1 cellular context compared by ENCODE assay signal in the genomic region with DNA sequence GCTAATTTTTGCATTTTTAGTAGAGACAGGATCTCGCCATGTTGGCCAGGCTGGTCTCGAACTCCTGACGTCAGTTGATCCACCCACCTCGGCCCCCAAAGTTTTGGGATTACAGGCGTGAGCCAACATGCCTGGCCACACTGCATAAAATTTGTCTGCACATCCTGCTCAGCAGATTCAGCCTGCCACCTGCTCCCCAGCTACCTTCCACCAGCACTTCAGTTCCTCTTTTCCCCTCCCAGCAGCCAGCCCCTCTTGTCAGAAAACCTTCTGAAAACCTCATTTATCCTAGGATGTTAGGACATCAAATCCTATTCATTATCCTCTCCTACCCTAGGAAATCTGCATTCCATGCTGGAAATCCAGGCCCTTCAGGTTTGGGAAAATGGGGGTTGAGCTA.
TF ChIP-seq lines count a peak whose summit lies in the region.

No MANE protein-coding gene starts in this region.

TF ChIP-seq in K562, 482 proteins besides CTCF, POLR2A, EP300 and RAD21 (continued from another document):
- TF ChIP-seq, protein P1, sequence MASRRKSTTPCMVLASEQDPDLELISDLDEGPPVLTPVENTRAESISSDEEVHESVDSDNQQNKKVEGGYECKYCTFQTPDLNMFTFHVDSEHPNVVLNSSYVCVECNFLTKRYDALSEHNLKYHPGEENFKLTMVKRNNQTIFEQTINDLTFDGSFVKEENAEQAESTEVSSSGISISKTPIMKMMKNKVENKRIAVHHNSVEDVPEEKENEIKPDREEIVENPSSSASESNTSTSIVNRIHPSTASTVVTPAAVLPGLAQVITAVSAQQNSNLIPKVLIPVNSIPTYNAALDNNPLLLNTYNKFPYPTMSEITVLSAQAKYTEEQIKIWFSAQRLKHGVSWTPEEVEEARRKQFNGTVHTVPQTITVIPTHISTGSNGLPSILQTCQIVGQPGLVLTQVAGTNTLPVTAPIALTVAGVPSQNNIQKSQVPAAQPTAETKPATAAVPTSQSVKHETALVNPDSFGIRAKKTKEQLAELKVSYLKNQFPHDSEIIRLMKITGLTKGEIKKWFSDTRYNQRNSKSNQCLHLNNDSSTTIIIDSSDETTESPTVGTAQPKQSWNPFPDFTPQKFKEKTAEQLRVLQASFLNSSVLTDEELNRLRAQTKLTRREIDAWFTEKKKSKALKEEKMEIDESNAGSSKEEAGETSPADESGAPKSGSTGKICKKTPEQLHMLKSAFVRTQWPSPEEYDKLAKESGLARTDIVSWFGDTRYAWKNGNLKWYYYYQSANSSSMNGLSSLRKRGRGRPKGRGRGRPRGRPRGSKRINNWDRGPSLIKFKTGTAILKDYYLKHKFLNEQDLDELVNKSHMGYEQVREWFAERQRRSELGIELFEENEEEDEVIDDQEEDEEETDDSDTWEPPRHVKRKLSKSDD (conservative IDR thresholded peaks at IDR 0.05; ENCODE audit: low read length): no peak
- no peak for TF ChIP-seq TGIF2 (CRISPR knock-in tag; IDR thresholded peaks at IDR 0.05)
- TF ChIP-seq, protein P2, sequence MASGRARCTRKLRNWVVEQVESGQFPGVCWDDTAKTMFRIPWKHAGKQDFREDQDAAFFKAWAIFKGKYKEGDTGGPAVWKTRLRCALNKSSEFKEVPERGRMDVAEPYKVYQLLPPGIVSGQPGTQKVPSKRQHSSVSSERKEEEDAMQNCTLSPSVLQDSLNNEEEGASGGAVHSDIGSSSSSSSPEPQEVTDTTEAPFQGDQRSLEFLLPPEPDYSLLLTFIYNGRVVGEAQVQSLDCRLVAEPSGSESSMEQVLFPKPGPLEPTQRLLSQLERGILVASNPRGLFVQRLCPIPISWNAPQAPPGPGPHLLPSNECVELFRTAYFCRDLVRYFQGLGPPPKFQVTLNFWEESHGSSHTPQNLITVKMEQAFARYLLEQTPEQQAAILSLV (tag; IDR thresholded peaks at IDR 0.05): no peak
